8 cellular contexts compared by ENCODE assay signal in the genomic region with DNA sequence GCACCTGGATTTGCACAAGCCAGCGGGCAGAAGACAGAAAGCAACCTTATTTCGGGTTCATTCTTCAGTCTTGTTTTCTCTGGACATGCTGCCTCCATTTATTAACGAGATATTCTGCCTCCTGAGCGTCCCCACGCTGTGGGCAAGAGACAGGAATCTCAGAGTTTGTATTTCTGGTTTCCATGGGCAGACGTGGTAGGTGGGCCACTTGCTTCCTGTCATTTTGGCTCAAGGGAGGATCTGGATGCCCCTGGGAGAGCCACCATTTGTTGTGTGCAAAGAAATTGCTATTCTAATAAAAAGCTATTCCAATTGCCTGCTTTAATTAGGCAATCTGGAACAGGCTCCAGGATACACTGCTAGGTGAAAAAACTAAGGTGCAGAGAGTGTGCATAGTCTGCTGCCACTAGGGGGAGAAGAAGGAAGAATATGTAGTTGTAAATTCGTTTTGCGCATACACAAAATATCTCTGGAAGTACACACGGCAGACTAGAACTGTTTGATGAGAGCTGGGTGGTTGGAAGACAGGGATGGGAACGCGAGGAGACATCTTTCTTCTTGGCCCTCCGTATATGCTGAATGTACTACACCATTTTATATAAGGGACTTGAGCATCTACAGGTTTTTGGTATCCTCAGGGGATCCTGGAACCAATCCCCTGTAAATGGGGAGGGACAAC. TPM values are rescaled to one million over a fixed set of nuclear protein-coding genes. Genes with fewer than 3 reads are reported as not detected.
A peak's percentile ranks its signal among the peaks of the same experiment; 100 is the strongest.
DNase-seq lines count a peak whose midpoint lies in the region; ATAC-seq and TF ChIP-seq lines count a peak whose summit lies in the region.

No MANE protein-coding gene starts in this region.

- TF ChIP-seq EP300 in suprapubic skin (IDR thresholded peaks at IDR 0.05): no peak

- WGBS in adrenal gland, 4 donors: 40 to 51% (median 49%) methylated on average over 12 of the region's 12 CpGs
- WGBS in suprapubic skin: 31% methylated on average over 12 of the region's 12 CpGs

- peaks cover 6% of the 10 kb centered on the region for H3K4me1 Mint-ChIP-seq in stimulated activated memory B cell treated with anti-CD40 and anti-IgM and Interleukin-4, amounts not matched to agents 10 μg/mL and 1 μg/mL and 100 μg/mL, for 72 hours

- no peak overlapping the region for H3K27ac Mint-ChIP-seq in stimulated activated memory B cell treated with anti-CD40 and anti-IgM and Interleukin-4, amounts not matched to agents 10 μg/mL and 1 μg/mL and 100 μg/mL, for 72 hours

- H3K27me3 Mint-ChIP-seq in stimulated activated memory B cell treated with anti-CD40 and anti-IgM and Interleukin-4, amounts not matched to agents 10 μg/mL and 1 μg/mL and 100 μg/mL, for 72 hours: peaks cover 9% of the 10 kb centered on the region

- TF ChIP-seq CTCF in adrenal gland (IDR thresholded peaks at IDR 0.05): peak; percentile 73 to 91 (median 78)
- peak; percentile 33 to 63 for TF ChIP-seq CTCF in suprapubic skin (IDR thresholded peaks at IDR 0.05)

- H3K4me3 Mint-ChIP-seq in stimulated activated memory B cell treated with anti-CD40 and anti-IgM and Interleukin-4, amounts not matched to agents 10 μg/mL and 1 μg/mL and 100 μg/mL, for 72 hours: no peak overlapping the region

- peaks cover 2% of the 10 kb centered on the region for H3K9me3 Mint-ChIP-seq in stimulated activated memory B cell treated with anti-CD40 and anti-IgM and Interleukin-4, amounts not matched to agents 10 μg/mL and 1 μg/mL and 100 μg/mL, for 72 hours

- intact Hi-C loops in adrenal gland (cut with DNase I): loop anchor here (5.0 kb wide), 2 partner anchors 150 to 155 kb away; no protein-coding TSS in a partner anchor

- H3K36me3 Mint-ChIP-seq in stimulated activated memory B cell treated with anti-CD40 and anti-IgM and Interleukin-4, amounts not matched to agents 10 μg/mL and 1 μg/mL and 100 μg/mL, for 72 hours: no peaks in the 10 kb centered on the region

- H3K4me1 ChIP-seq in adrenal gland (replicated peaks in 1 of 2): no peaks in the 10 kb centered on the region
- H3K4me1 ChIP-seq in suprapubic skin: no peaks in the 10 kb centered on the region

- H3K27ac ChIP-seq in adrenal gland (no peak overlapping the region), suprapubic skin (no peak overlapping the region)

- DNase-seq in NCI-H510A treated with DMSO at 0.1 percent for 48 hours (lab: John Stamatoyannopoulos, UW) (peak; percentile 10), NCI-H510A (lab: John Stamatoyannopoulos, UW) (no peak), NCI-H526 treated with DMSO at 0.1 percent for 48 hours (lab: John Stamatoyannopoulos, UW) (peak; percentile 70), adrenal gland (peak in 3 of 7 donors; percentile 35 to 53 (median 43)), iPS-NIHi11 (ENCODE audit: low spot score) (peak; percentile 53), suprapubic skin (ENCODE audit: low spot score in 2 of 2) (no peak)

- H3K4me3 ChIP-seq in adrenal gland (no peak overlapping the region), suprapubic skin (no peak overlapping the region)

- H3K27me3 ChIP-seq in adrenal gland (no peaks in the 10 kb centered on the region), suprapubic skin (peaks cover 3% of the 10 kb centered on the region)

- H3K9me3 ChIP-seq in adrenal gland (replicated peaks in 1 of 3) (no peaks in the 10 kb centered on the region), suprapubic skin (no peaks in the 10 kb centered on the region)

- peak; percentile 60 for ATAC-seq in HG02678 (IDR thresholded peaks at IDR 0.05; ENCODE audit: unreplicated experiment)
- ATAC-seq in stimulated activated memory B cell treated with anti-CD40 and anti-IgM and Interleukin-4, amounts not matched to agents 10 μg/mL and 1 μg/mL and 100 μg/mL, for 72 hours: no peak

- TF ChIP-seq POLR2A in adrenal gland (IDR thresholded peaks at IDR 0.05) (no peak), suprapubic skin (IDR thresholded peaks at IDR 0.05) (no peak)

- H3K36me3 ChIP-seq in adrenal gland (replicated peaks in 1 of 2) (no peaks in the 10 kb centered on the region), suprapubic skin (no peaks in the 10 kb centered on the region)

RNA-seq across cellular contexts. Expression of gene SLC16A10, which starts 30.1 kb away (rescaled TPM):
- total RNA-seq in adrenal gland (10 to 100 TPM; 15.9 to 97.0 (median 31.1) TPM), suprapubic skin (10 to 100 TPM; 23.1 to 73.5 (median 35.9) TPM)
- polyA plus RNA-seq in adrenal gland: 1 to 10 TPM; 4.6 to 8.2 (median 4.9) TPM

Comparison
In these comparisons a context has a peak if more than half of its experiments do, and no peak if none do; other contexts are left out.
1. DNase-seq: peak in NCI-H510A treated with DMSO at 0.1 percent for 48 hours (single experiment), NCI-H526 treated with DMSO at 0.1 percent for 48 hours (single experiment) and iPS-NIHi11 (single experiment); none in NCI-H510A (single experiment) and suprapubic skin (0 of 2).